Comparison of ENCODE assay signal across 8 cellular contexts in the genomic region with DNA sequence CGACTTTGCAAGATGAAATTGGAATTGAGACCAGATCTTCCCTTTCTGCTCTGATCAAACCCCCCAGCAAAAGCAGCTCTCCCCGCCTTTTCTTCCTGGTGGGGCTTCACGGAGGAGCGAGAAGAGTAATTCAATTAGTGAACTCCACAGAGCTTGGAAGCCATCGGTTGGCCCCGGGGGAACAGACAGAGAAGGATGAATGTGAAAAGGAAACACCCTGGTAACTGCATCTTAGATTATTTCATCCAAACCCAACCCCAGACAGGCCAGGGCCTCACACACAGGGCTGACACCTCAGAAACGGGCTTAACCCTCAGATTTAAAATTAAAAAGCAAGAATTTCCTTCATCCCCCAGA. TPM values are rescaled to one million over a fixed set of nuclear protein-coding genes. Genes with fewer than 3 reads are reported as not detected.
DNase-seq lines count a peak whose midpoint lies in the region; ATAC-seq and TF ChIP-seq lines count a peak whose summit lies in the region.

No MANE protein-coding gene starts in this region.

- H3K27me3 ChIP-seq in right atrium auricular region (no peaks in the 10 kb centered on the region), mucosa of stomach (ENCODE audit: control insufficient read depth, insufficient read depth, low read length) (no peaks in the 10 kb centered on the region)

- H3K4me1 ChIP-seq in right atrium auricular region (peaks cover 0 to 100% of the 10 kb centered on the region in 2 donors), mucosa of stomach (ENCODE audit: control insufficient read depth, insufficient read depth, low read length) (peaks cover 88% of the 10 kb centered on the region)

- H3K27ac ChIP-seq in right atrium auricular region: peak overlapping the region; percentile 90 to 98
- H3K27ac ChIP-seq in angular gyrus (ENCODE audit: low read depth, low read length): peak overlapping the region; percentile 56

- H3K9me3 ChIP-seq in right atrium auricular region (no peaks in the 10 kb centered on the region), mucosa of stomach (ENCODE audit: control insufficient read depth, low read length) (no peaks in the 10 kb centered on the region)

- intact Hi-C loops in left cardiac atrium (cut with DNase I): no loop called here

- no peaks in the 10 kb centered on the region for H3K36me3 ChIP-seq in right atrium auricular region
- no peaks in the 10 kb centered on the region for H3K36me3 ChIP-seq in mucosa of stomach (ENCODE audit: control insufficient read depth, insufficient read depth, low read length)

- DNase-seq in right atrium auricular region (ENCODE audit: low spot score): no peak
- no peak for DNase-seq in left cardiac atrium
- DNase-seq in NCI-H748 treated with DMSO at 0.1 percent for 48 hours (lab: John Stamatoyannopoulos, UW): no peak
- DNase-seq in kidney glomerular epithelial cell (lab: John Stamatoyannopoulos, UW): no peak
- DNase-seq in cerebellar cortex (ENCODE audit: low spot score): no peak

- no peak for ATAC-seq in left cardiac atrium
- no peak for ATAC-seq in HG03565 (IDR thresholded peaks at IDR 0.05; ENCODE audit: unreplicated experiment)

- H3K4me3 ChIP-seq in right atrium auricular region (no peak overlapping the region), mucosa of stomach (ENCODE audit: low read length) (no peak overlapping the region)

- TF ChIP-seq CTCF in right atrium auricular region (IDR thresholded peaks at IDR 0.05): no peak

- H3K9ac ChIP-seq in mucosa of stomach (ENCODE audit: low read length): peak overlapping the region; percentile 43

RNA-seq across cellular contexts. Expression of gene SMAD7, which starts 18.3 kb away (rescaled TPM):
- total RNA-seq in right atrium auricular region (10 to 100 TPM; 55.1 to 98.1 TPM), left cardiac atrium (10 to 100 TPM; 17.1 to 49.0 TPM)
